In genomic region chr5:168356592-168356991, GRCh38 we compare ENCODE assay signal across 26 cellular contexts.
A peak's percentile ranks its signal among the peaks of the same experiment; 100 is the strongest.
DNase-seq lines count a peak whose midpoint lies in the region; ATAC-seq and TF ChIP-seq lines count a peak whose summit lies in the region.
"Had no signal": no experiment of that assay in that cellular context is flagged by ENCODE, and none has a peak within 500 bp of the region (broad histone marks: within the 10 kb centered on the region; RNA-seq: fewer than 3 reads in every experiment).

No MANE protein-coding gene starts in this region.

- no peak for ATAC-seq in GM21526 (IDR thresholded peaks at IDR 0.05; ENCODE audit: low FRiP score, unreplicated experiment)
- ATAC-seq in left lobe of liver, result no peak
- ATAC-seq: activated T-cell treated with anti-CD3 and anti-CD28 coated beads, Interleukin-2, amount 50 U/mL, for 4 hours; body of pancreas; lower lobe of right lung; mucosa of descending colon; stimulated activated naive CD8-positive, alpha-beta T cell treated with anti-CD3 and anti-CD28 coated beads, Interleukin-15, Interleukin-2, amounts not matched to agents 100 U/mL and 50 U/mL, for 24 hours; T-helper 17 cell had no signal

- H3K9me3 Mint-ChIP-seq in Calu3 (ENCODE audit: low read depth, unreplicated experiment), result no peaks in the 10 kb centered on the region
- H3K9me3 Mint-ChIP-seq: activated T-cell treated with anti-CD3 and anti-CD28 coated beads, Interleukin-2, amount 50 U/mL, for 4 hours; nephron progenitor cell had no signal

- peaks cover 88% of the 10 kb centered on the region for H3K4me1 Mint-ChIP-seq in Calu3 (ENCODE audit: low read depth, unreplicated experiment)
- H3K4me1 Mint-ChIP-seq: CD4-positive, alpha-beta memory T cell had no signal

- CTCF ChIA-PET in Calu3 (lab: Charles Lee), result interaction anchor here (0.7 kb wide), 1 partner anchor 32 kb away, joined by 3 read pairs; no protein-coding TSS in a partner anchor

- DNase-seq in Calu3 (no peak), NCI-H1092 (lab: John Stamatoyannopoulos, UW) (peak; percentile 47), NCI-H345 (lab: John Stamatoyannopoulos, UW) (peak; percentile 82), mesenteric fat pad (ENCODE audit: low spot score) (peak; percentile 12), WERI-Rb-1 (no peak), left lobe of liver (ENCODE audit: low spot score) (no peak)
- DNase-seq: activated CD4-positive, alpha-beta T cell treated with anti-CD3 and anti-CD28 coated beads for 4 hours; activated CD8-positive, alpha-beta memory T cell treated with anti-CD3 and anti-CD28 coated beads for 24 hours; activated naive CD4-positive, alpha-beta T cell; activated T-cell treated with anti-CD3 and anti-CD28 coated beads, Interleukin-2, amount 50 U/mL, for 4 hours; body of pancreas; CD4-positive, alpha-beta memory T cell; islet precursor cell; lower lobe of right lung; mucosa of descending colon; NCI-H446 treated with DMSO at 0.1 percent for 48 hours; nephron progenitor cell; ovary; SK-N-SH; stimulated activated CD4-positive, alpha-beta T cell treated with anti-CD3 and anti-CD28 coated beads, Interleukin-4, amount 100 ng/mL, for 24 hours; stimulated activated naive CD8-positive, alpha-beta T cell treated with anti-CD3 and anti-CD28 coated beads, Interleukin-15, Interleukin-2, amounts not matched to agents 100 U/mL and 50 U/mL, for 24 hours; T-helper 17 cell had no signal

- no peaks in the 10 kb centered on the region for H3K27me3 ChIP-seq in WERI-Rb-1 (ENCODE audit: insufficient read depth, low read depth, severe bottlenecking)
- H3K27me3 ChIP-seq: body of pancreas, ovary, right atrium auricular region had no signal

- H3K36me3 Mint-ChIP-seq in Calu3 (ENCODE audit: insufficient read depth, unreplicated experiment), result peaks cover 13% of the 10 kb centered on the region
- H3K36me3 Mint-ChIP-seq: CD4-positive, alpha-beta memory T cell had no signal

- H3K27ac Mint-ChIP-seq in Calu3 (ENCODE audit: unreplicated experiment), result peak overlapping the region; percentile 25
- H3K27ac Mint-ChIP-seq: CD4-positive, alpha-beta memory T cell; T-helper 17 cell had no signal

- intact Hi-C loops in Calu3 (cut with micrococcal nuclease; ENCODE audit: unreplicated experiment), result no loop called here

- H3K4me3 ChIP-seq in WERI-Rb-1 (ENCODE audit: low read depth, low read length), result no peak overlapping the region
- H3K4me3 ChIP-seq: body of pancreas, lower lobe of right lung, mucosa of descending colon, ovary, right atrium auricular region, tibial artery had no signal

- H3K36me3 ChIP-seq in WERI-Rb-1, result no peaks in the 10 kb centered on the region
- H3K36me3 ChIP-seq: lower lobe of right lung, ovary, right atrium auricular region, tibial artery had no signal

- no TSS peak for BruUV-seq in Calu3 (replicated peaks; lab: Mats Ljungman, UMichigan)

- no peak overlapping the region for H3K4me3 Mint-ChIP-seq in Calu3 (ENCODE audit: low read depth, unreplicated experiment)
- H3K4me3 Mint-ChIP-seq: activated T-cell treated with anti-CD3 and anti-CD28 coated beads, Interleukin-2, amount 50 U/mL, for 4 hours; CD4-positive, alpha-beta memory T cell; nephron progenitor cell; T-helper 17 cell had no signal

- no peak overlapping the region for H3K27ac ChIP-seq in WERI-Rb-1
- H3K27ac ChIP-seq: body of pancreas, KMS-11, lower lobe of right lung, ovary, right atrium auricular region, tibial artery had no signal

- no peaks in the 10 kb centered on the region for H3K9me3 ChIP-seq in WERI-Rb-1 (ENCODE audit: severe bottlenecking)
- H3K9me3 ChIP-seq: body of pancreas, lower lobe of right lung, mucosa of descending colon, ovary, right atrium auricular region, SK-N-SH, tibial artery had no signal

- no peaks in the 10 kb centered on the region for H3K27me3 Mint-ChIP-seq in Calu3 (ENCODE audit: unreplicated experiment)
- H3K27me3 Mint-ChIP-seq: T-helper 17 cell had no signal

- TF ChIP-seq CTCF in Calu3 (IDR thresholded peaks at IDR 0.05; ENCODE audit: unreplicated experiment) (no peak), WERI-Rb-1 (IDR thresholded peaks at IDR 0.05; ENCODE audit: low read depth, low read length) (no peak)

Comparison
In these comparisons a context has a peak if more than half of its experiments do, and no peak if none do; other contexts are left out.
1. DNase-seq: peak in NCI-H1092 (single experiment), NCI-H345 (single experiment) and mesenteric fat pad (single experiment); none in Calu3 (single experiment), WERI-Rb-1 (single experiment) and left lobe of liver (single experiment).